ENCODE assay signal across 24 cellular contexts in the genomic region with DNA sequence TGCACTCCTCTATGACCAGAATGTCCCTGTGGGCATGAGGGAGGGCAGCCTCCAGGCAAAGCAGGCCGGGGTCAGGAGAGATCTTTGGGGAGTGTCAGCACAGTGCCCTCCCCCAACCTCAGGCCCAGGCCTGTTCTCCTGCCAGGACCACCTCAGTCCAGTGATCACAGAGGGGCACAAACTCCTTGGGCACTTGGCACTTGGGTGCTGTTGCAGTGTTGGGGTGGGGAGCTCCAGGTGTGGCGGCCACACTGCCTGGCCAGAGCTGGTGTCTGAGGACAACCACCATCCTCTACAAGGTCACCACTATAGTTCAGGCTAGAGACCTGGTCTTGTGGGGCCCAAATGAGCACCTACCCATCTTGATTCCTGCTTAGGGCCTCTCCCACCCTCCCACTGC. TPM values are rescaled to one million over a fixed set of nuclear protein-coding genes. Genes with fewer than 3 reads are reported as not detected.
"Had no signal": no experiment of that assay in that cellular context is flagged by ENCODE, and none has a peak within 500 bp of the region (broad histone marks: within the 10 kb centered on the region; RNA-seq: fewer than 3 reads in every experiment).

No MANE protein-coding gene starts in this region.

- H3K27ac Mint-ChIP-seq: activated CD4-positive, alpha-beta memory T cell treated with anti-CD3 and anti-CD28 coated beads for 36 hours; activated CD4-positive, alpha-beta T cell treated with anti-CD3 and anti-CD28 coated beads, Interleukin-2, amount 10 ng/mL, durations not matched to agents 24 days and 14 days; activated naive CD4-positive, alpha-beta T cell treated with anti-CD3 and anti-CD28 coated beads, Interleukin-2, amount 10 ng/mL, durations not matched to agents 7 days and 5 days; memory B cell; T-helper 1 cell treated with Interleukin-12 subunit alpha and Interleukin-12 subunit beta and Interleukin-4 antibody, amounts not matched to agents 30 μg/mL and 1 μg/mL, for 36 hours had no signal

- DNase-seq: activated CD4-positive, alpha-beta memory T cell treated with anti-CD3 and anti-CD28 coated beads for 36 hours; activated CD4-positive, alpha-beta T cell treated with anti-CD3 and anti-CD28 coated beads, Interleukin-2, amount 10 ng/mL, durations not matched to agents 24 days and 14 days; activated CD4-positive, CD25-positive, alpha-beta regulatory T cell treated with anti-CD3 and anti-CD28 coated beads, Interleukin-2, amount 50 U/mL, for 72 hours; activated gamma-delta T cell; activated naive CD4-positive, alpha-beta T cell treated with anti-CD3 and anti-CD28 coated beads, Interleukin-2, amount 10 ng/mL, durations not matched to agents 7 days and 5 days; amniotic stem cell; brain microvascular endothelial cell; dermis blood vessel endothelial cell; effector CD8-positive, alpha-beta T cell; erythroblast; gastrocnemius medialis; glutamatergic neuron; islet precursor cell; left colon; naive thymus-derived CD8-positive, alpha-beta T cell; right cardiac atrium; stimulated activated naive CD4-positive, alpha-beta T cell treated with Interleukin-2 at 50 U/mL for 16 hours; SW 1271; T1000 had no signal

- H3K4me3 ChIP-seq: gastrocnemius medialis, tibial nerve had no signal

- H3K4me1 ChIP-seq: gastrocnemius medialis had no signal

- H3K27ac ChIP-seq: brain microvascular endothelial cell, gastrocnemius medialis, tibial nerve had no signal

- H3K36me3 ChIP-seq: brain microvascular endothelial cell, gastrocnemius medialis, tibial nerve had no signal

- H3K9me3 ChIP-seq: gastrocnemius medialis, tibial nerve had no signal

- ATAC-seq: gastrocnemius medialis; left colon; naive thymus-derived CD8-positive, alpha-beta T cell had no signal

- H3K27me3 ChIP-seq: brain microvascular endothelial cell had no signal

- H3K36me3 Mint-ChIP-seq: activated CD4-positive, alpha-beta memory T cell treated with anti-CD3 and anti-CD28 coated beads for 36 hours; memory B cell; naive thymus-derived CD8-positive, alpha-beta T cell had no signal

- H3K27me3 Mint-ChIP-seq: activated CD4-positive, alpha-beta memory T cell treated with anti-CD3 and anti-CD28 coated beads for 36 hours; memory B cell had no signal

- H3K4me3 Mint-ChIP-seq: activated CD4-positive, alpha-beta memory T cell treated with anti-CD3 and anti-CD28 coated beads for 36 hours; activated CD4-positive, alpha-beta T cell treated with anti-CD3 and anti-CD28 coated beads, Interleukin-2, amount 10 ng/mL, durations not matched to agents 24 days and 14 days; activated naive CD4-positive, alpha-beta T cell treated with anti-CD3 and anti-CD28 coated beads, Interleukin-2, amount 10 ng/mL, durations not matched to agents 7 days and 5 days; memory B cell; naive thymus-derived CD8-positive, alpha-beta T cell; neural crest cell; T-helper 1 cell treated with Interleukin-12 subunit alpha and Interleukin-12 subunit beta and Interleukin-4 antibody, amounts not matched to agents 30 μg/mL and 1 μg/mL, for 36 hours had no signal

- H3K9me3 Mint-ChIP-seq: activated CD4-positive, alpha-beta memory T cell treated with anti-CD3 and anti-CD28 coated beads for 36 hours; activated CD4-positive, alpha-beta T cell treated with anti-CD3 and anti-CD28 coated beads, Interleukin-2, amount 10 ng/mL, durations not matched to agents 24 days and 14 days; activated naive CD4-positive, alpha-beta T cell treated with anti-CD3 and anti-CD28 coated beads, Interleukin-2, amount 10 ng/mL, durations not matched to agents 7 days and 5 days; memory B cell; naive thymus-derived CD8-positive, alpha-beta T cell; neural crest cell; T-helper 1 cell treated with Interleukin-12 subunit alpha and Interleukin-12 subunit beta and Interleukin-4 antibody, amounts not matched to agents 30 μg/mL and 1 μg/mL, for 36 hours had no signal

RNA-seq across cellular contexts. Expression of a gene that starts 37.2 kb away (rescaled TPM):
- total RNA-seq: cardiac septum had no signal
